ENCODE assay signal across 8 cellular contexts in the genomic region with DNA sequence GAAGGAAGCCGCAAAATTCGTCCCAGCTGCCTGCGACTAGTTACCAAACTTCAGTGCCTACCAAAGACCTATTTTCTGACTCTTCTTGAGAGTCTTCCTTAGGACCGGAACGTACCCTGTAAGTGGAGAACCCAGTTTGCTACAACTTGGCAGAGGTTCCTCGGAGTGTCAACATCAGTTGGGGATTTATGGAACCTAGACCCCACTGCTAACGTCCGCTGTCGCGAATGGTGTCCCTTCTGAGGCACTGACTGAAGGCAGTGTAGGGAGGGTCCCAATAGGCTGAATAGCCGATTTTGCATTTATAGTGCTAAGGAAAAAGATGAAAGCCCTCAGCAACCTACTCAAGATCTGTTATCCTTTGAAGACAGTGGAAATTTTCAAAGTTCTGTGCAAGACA. TPM values are rescaled to one million over a fixed set of nuclear protein-coding genes. Genes with fewer than 3 reads are reported as not detected.
A peak's percentile ranks its signal among the peaks of the same experiment; 100 is the strongest.
DNase-seq lines count a peak whose midpoint lies in the region; ATAC-seq and TF ChIP-seq lines count a peak whose summit lies in the region.

No MANE protein-coding gene starts in this region.

- peaks cover 47% of the 10 kb centered on the region for H3K36me3 Mint-ChIP-seq in T-helper 1 cell treated with Interleukin-12 subunit alpha and Interleukin-12 subunit beta and Interleukin-4 antibody, amounts not matched to agents 30 μg/mL and 1 μg/mL, for 36 hours (ENCODE audit: low read depth)
- H3K36me3 Mint-ChIP-seq in glutamatergic neuron (ENCODE audit: unreplicated experiment) = no peaks in the 10 kb centered on the region

- peak overlapping the region; percentile 71 for H3K27ac Mint-ChIP-seq in T-helper 1 cell treated with Interleukin-12 subunit alpha and Interleukin-12 subunit beta and Interleukin-4 antibody, amounts not matched to agents 30 μg/mL and 1 μg/mL, for 36 hours
- H3K27ac Mint-ChIP-seq in glutamatergic neuron (ENCODE audit: unreplicated experiment) = no peak overlapping the region

- H3K36me3 ChIP-seq in HAP-1 (replicated peaks) = no peaks in the 10 kb centered on the region
- H3K36me3 ChIP-seq in spleen = no peaks in the 10 kb centered on the region

- no peak for DNase-seq in HAP-1 (ENCODE audit: low spot score in 2 of 2)
- no peak for DNase-seq in glutamatergic neuron
- no peak for DNase-seq in spleen
- no peak for DNase-seq in amniotic stem cell (lab: John Stamatoyannopoulos, UW)
- DNase-seq in inferior parietal cortex (ENCODE audit: extremely low spot score) = no peak

- H3K4me3 ChIP-seq in HAP-1 (peak overlapping the region; percentile 27), spleen (peak overlapping the region; percentile 27 to 93 (median 76))

- 4 to 9% (median 5%) methylated on average over 11 of the region's 11 CpGs for WGBS in spleen, 5 donors

- TF ChIP-seq POLR2A in spleen (IDR thresholded peaks at IDR 0.05) = peak in 2 of 3 donors; percentile 11 to 16

- intact Hi-C loops in spleen (cut with DNase I; ENCODE audit: low total_unique reads) = no loop called here

- in situ Hi-C loops in HAP-1 (cut with MboI; ENCODE audit: low sequenced_read_pairs) = no loop called here

- no peaks in the 10 kb centered on the region for H3K27me3 Mint-ChIP-seq in T-helper 1 cell treated with Interleukin-12 subunit alpha and Interleukin-12 subunit beta and Interleukin-4 antibody, amounts not matched to agents 30 μg/mL and 1 μg/mL, for 36 hours (ENCODE audit: low read depth)
- no peaks in the 10 kb centered on the region for H3K27me3 Mint-ChIP-seq in glutamatergic neuron (ENCODE audit: unreplicated experiment)

- H3K4me3 Mint-ChIP-seq in T-helper 1 cell treated with Interleukin-12 subunit alpha and Interleukin-12 subunit beta and Interleukin-4 antibody, amounts not matched to agents 30 μg/mL and 1 μg/mL, for 36 hours = peak overlapping the region; percentile 79
- H3K4me3 Mint-ChIP-seq in glutamatergic neuron (ENCODE audit: unreplicated experiment) = peak overlapping the region; percentile 75

- ATAC-seq in GM19324 (IDR thresholded peaks at IDR 0.05; ENCODE audit: low FRiP score, unreplicated experiment) (no peak), HG03460 (IDR thresholded peaks at IDR 0.05; ENCODE audit: unreplicated experiment) (no peak)

- H3K4me1 ChIP-seq in HAP-1 = peaks cover 10% of the 10 kb centered on the region
- H3K4me1 ChIP-seq in spleen = peaks cover 4 to 70% (median 42%) of the 10 kb centered on the region in 6 donors

- H3K4me1 Mint-ChIP-seq in T-helper 1 cell treated with Interleukin-12 subunit alpha and Interleukin-12 subunit beta and Interleukin-4 antibody, amounts not matched to agents 30 μg/mL and 1 μg/mL, for 36 hours (ENCODE audit: low read depth) = peaks cover 42% of the 10 kb centered on the region
- H3K4me1 Mint-ChIP-seq in glutamatergic neuron (ENCODE audit: low read depth, unreplicated experiment) = peaks cover 6% of the 10 kb centered on the region

- no peak for TF ChIP-seq CTCF in glutamatergic neuron (IDR thresholded peaks at IDR 0.05; ENCODE audit: partially characterized antibody, unreplicated experiment)
- TF ChIP-seq CTCF in spleen (IDR thresholded peaks at IDR 0.05 in 8 of 11, conservative IDR thresholded peaks at IDR 0.05 in 3 of 11) = peak in 1 of 11 experiments; percentile 0

- no peaks in the 10 kb centered on the region for H3K27me3 ChIP-seq in HAP-1 (ENCODE audit: low read depth)
- H3K27me3 ChIP-seq in spleen (replicated peaks in 1 of 7) = no peaks in the 10 kb centered on the region

- H3K9me3 ChIP-seq in HAP-1 (no peaks in the 10 kb centered on the region), spleen (no peaks in the 10 kb centered on the region)

- no peaks in the 10 kb centered on the region for H3K9me3 Mint-ChIP-seq in T-helper 1 cell treated with Interleukin-12 subunit alpha and Interleukin-12 subunit beta and Interleukin-4 antibody, amounts not matched to agents 30 μg/mL and 1 μg/mL, for 36 hours
- peaks cover 2% of the 10 kb centered on the region for H3K9me3 Mint-ChIP-seq in glutamatergic neuron (ENCODE audit: unreplicated experiment)

- H3K27ac ChIP-seq in spleen = peak overlapping the region; percentile 75 to 100 (median 92)

RNA-seq across cellular contexts. Expression of a gene that starts 0.6 kb away (rescaled TPM):
- total RNA-seq in glutamatergic neuron (ENCODE audit: unreplicated experiment) = 2.5 TPM
- 100 to 1,000 TPM; 171 to 248 (median 196) TPM for total RNA-seq in spleen
- 10 to 100 TPM; 48.7 to 56.3 (median 51.9) TPM for polyA plus RNA-seq in spleen

Comparison
In these comparisons a context has a peak if more than half of its experiments do, and no peak if none do; other contexts are left out.
1. RNA of a gene that starts 0.6 kb away (total RNA-seq): 171 to 248 TPM in spleen; 2.5 TPM in glutamatergic neuron (single experiment); every median in the first group is over 10 times any median in the second.